In the genomic region with DNA sequence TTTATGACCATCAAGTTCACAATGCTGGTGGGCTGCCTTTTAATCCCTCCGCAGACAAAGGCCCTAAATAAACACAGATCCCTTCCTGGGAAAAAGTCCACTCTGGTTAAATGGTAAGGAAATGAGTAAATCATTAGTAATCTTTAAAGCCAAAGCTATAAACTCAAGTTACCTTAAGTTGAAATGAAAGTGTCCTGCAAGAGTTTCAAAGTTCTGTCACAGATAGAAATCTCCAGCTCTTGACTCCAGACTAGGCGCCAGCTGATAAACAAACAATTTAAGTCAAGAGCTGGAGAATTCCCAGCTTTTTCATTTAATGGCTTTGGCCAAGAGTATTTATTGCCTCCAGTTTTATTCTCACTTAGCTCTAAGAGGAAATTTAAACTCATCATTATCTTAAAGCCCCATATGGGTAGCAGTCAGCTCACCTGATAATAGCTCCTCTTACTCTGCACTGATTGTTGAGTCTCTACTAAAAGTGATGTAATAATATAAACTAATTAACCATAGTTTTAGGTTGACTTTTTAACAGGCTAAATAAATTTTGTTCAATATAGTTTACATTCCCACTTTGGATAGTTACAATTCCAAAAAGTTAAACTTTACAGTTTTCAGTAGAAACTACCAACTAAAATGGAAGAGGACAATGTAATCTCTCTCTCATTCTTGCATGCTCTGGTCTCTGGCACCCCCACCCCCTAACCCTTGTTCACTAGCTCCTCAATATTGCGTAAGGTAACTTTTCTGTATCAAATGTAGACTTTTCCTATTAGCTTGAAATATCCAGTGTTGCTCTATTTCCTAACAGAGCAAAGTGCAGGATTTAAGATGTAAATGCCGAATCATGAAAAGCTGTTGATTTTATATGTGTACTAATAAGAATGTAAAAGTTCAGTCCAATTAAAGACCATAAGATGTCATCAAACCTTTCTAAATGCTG, we compare ENCODE assay signal across 10 cellular contexts. TPM values are rescaled to one million over a fixed set of nuclear protein-coding genes. Genes with fewer than 3 reads are reported as not detected.
DNase-seq lines count a peak whose midpoint lies in the region; ATAC-seq and TF ChIP-seq lines count a peak whose summit lies in the region.
"Had no signal": no experiment of that assay in that cellular context is flagged by ENCODE, and none has a peak within 500 bp of the region (broad histone marks: within the 10 kb centered on the region; RNA-seq: fewer than 3 reads in every experiment).

No MANE protein-coding gene starts in this region.

- TF ChIP-seq CTCF in epithelial cell of esophagus (IDR thresholded peaks at IDR 0.05; ENCODE audit: insufficient read depth, low read depth, low read length, missing control alignments) (no peak), retinal pigment epithelial cell (conservative IDR thresholded peaks at IDR 0.05; ENCODE audit: low read depth, low read length) (no peak), psoas muscle (IDR thresholded peaks at IDR 0.05) (no peak), A673 (conservative IDR thresholded peaks at IDR 0.05; ENCODE audit: low read depth, low read length) (no peak)

- WGBS in psoas muscle, 3 donors = 94 to 98% (median 97%) methylated on average over 4 of the region's 4 CpGs

- BruUV-seq in A673 (replicated peaks; lab: Mats Ljungman, UMichigan) = no TSS peak

- DNase-seq in GM04504 (ENCODE audit: low read depth) = peak; percentile 22
- DNase-seq in NCI-H2196 (lab: John Stamatoyannopoulos, UW; ENCODE audit: unreplicated experiment) = peak; percentile 56
- peak; percentile 26 for DNase-seq in epithelial cell of esophagus (ENCODE audit: low read depth)
- peak; percentile 51 for DNase-seq in retinal pigment epithelial cell (ENCODE audit: low read depth)
- DNase-seq in psoas muscle = no peak
- no peak for DNase-seq in A673 (ENCODE audit: low spot score)
- DNase-seq: posterior cingulate gyrus; stimulated activated CD8-positive, alpha-beta memory T cell treated with anti-CD3 and anti-CD28 coated beads, Interleukin-4, amount 100 ng/mL, for 48 hours had no signal

- ATAC-seq in psoas muscle (no peak), HG03442 (IDR thresholded peaks at IDR 0.05; ENCODE audit: unreplicated experiment) (no peak), GM18511 (IDR thresholded peaks at IDR 0.05; ENCODE audit: unreplicated experiment) (no peak)

- H3K36me3 ChIP-seq in psoas muscle (ENCODE audit: insufficient read depth in 1 of 2, low read depth in 1 of 2) (no peaks in the 10 kb centered on the region), A673 (ENCODE audit: insufficient read depth, low read length, poor library complexity, severe bottlenecking) (no peaks in the 10 kb centered on the region)

- H3K4me3 ChIP-seq in epithelial cell of esophagus (ENCODE audit: low read length) (no peak overlapping the region), retinal pigment epithelial cell (ENCODE audit: low read length) (no peak overlapping the region), psoas muscle (no peak overlapping the region), A673 (ENCODE audit: low read depth, low read length, poor library complexity, severe bottlenecking) (no peak overlapping the region)

- intact Hi-C loops in psoas muscle (cut with DNase I) = no loop called here
- intact Hi-C loops in A673 (cut with micrococcal nuclease; ENCODE audit: unreplicated experiment) = no loop called here

- H3K27me3 ChIP-seq in psoas muscle (ENCODE audit: insufficient read depth in 3 of 3, low read length in 2 of 3) = no peaks in the 10 kb centered on the region
- H3K27me3 ChIP-seq in A673 (replicated peaks; ENCODE audit: insufficient read depth, low read depth, low read length, poor library complexity) = no peaks in the 10 kb centered on the region

- CTCF ChIA-PET in A673 (lab: Charles Lee) = interaction anchor here (0.6 to 1.2 kb wide), 2 partner anchors 315 to 411 kb away, joined by 4 to 5 read pairs; no protein-coding TSS in a partner anchor

- H3K4me1 ChIP-seq in psoas muscle (peaks cover 8% of the 10 kb centered on the region), A673 (ENCODE audit: insufficient read depth, low read length, poor library complexity, severe bottlenecking) (no peaks in the 10 kb centered on the region)

- H3K27ac ChIP-seq in psoas muscle = no peak overlapping the region
- no peak overlapping the region for H3K27ac ChIP-seq in A673 (ENCODE audit: low read depth, low read length, poor library complexity, severe bottlenecking)

- no peaks in the 10 kb centered on the region for H3K9me3 ChIP-seq in psoas muscle
- H3K9me3 ChIP-seq in A673 (ENCODE audit: low read depth, low read length, poor library complexity, severe bottlenecking) = no peaks in the 10 kb centered on the region

- POLR2A ChIA-PET in A673 (lab: Charles Lee; ENCODE audit: low non-redundant PET) = no interaction called here

RNA-seq across cellular contexts. Expression of a gene that starts 56.1 kb away (rescaled TPM):
- total RNA-seq in psoas muscle (10 to 100 TPM; 43.3 to 67.7 (median 51.9) TPM), A673 (2021) (10.2 and 17.1 TPM in 2 replicates)
- polyA plus RNA-seq in psoas muscle = 10 to 100 TPM; 25.2 to 59.7 (median 41.5) TPM

Comparison
In these comparisons a context has a peak if more than half of its experiments do, and no peak if none do; other contexts are left out.
1. DNase-seq: peak in GM04504 (single experiment), NCI-H2196 (single experiment), epithelial cell of esophagus (single experiment) and retinal pigment epithelial cell (single experiment); none in psoas muscle (0 of 2) and A673 (single experiment).